In genomic region chr6:160005861-160006540, GRCh38 we compare ENCODE assay signal across 1 cellular context.
TF ChIP-seq lines count a peak whose summit lies in the region.

No MANE protein-coding gene starts in this region.

TF ChIP-seq in HepG2, 621 proteins besides CTCF, POLR2A, EP300 and RAD21 (continued from another document):
- TF ChIP-seq POGK (CRISPR knock-in tag; conservative IDR thresholded peaks at IDR 0.05): no peak
- no peak for TF ChIP-seq SRF (IDR thresholded peaks at IDR 0.05; ENCODE audit: low read depth, low read length)
- TF ChIP-seq MLX (CRISPR knock-in tag; IDR thresholded peaks at IDR 0.05): no peak
- 0 out of 2 replicates have a peak, but pooled peaks have one; percentile 13 for TF ChIP-seq ZNF687 (CRISPR knock-in tag; IDR thresholded peaks at IDR 0.05)
- no peak for TF ChIP-seq ATF7-NPFF (CRISPR knock-in tag; IDR thresholded peaks at IDR 0.05; ENCODE audit: low read depth)
- TF ChIP-seq FOXP4 (CRISPR knock-in tag; IDR thresholded peaks at IDR 0.05): no peak
- no peak for TF ChIP-seq GZF1 (CRISPR knock-in tag; IDR thresholded peaks at IDR 0.05)
TF ChIP-seq in HepG2: peak in this region for 6.
